18 cellular contexts compared by ENCODE assay signal in genomic region chr15:46266691-46267090, GRCh38.
"Had no signal": no experiment of that assay in that cellular context is flagged by ENCODE, and none has a peak within 500 bp of the region (broad histone marks: within the 10 kb centered on the region; RNA-seq: fewer than 3 reads in every experiment).

No MANE protein-coding gene starts in this region.

- H3K27me3 ChIP-seq: colonic mucosa, foreskin keratinocyte had no signal

- H3K27me3 Mint-ChIP-seq: activated naive CD8-positive, alpha-beta T cell treated with anti-CD3 and anti-CD28 coated beads for 36 hours had no signal

- H3K4me1 Mint-ChIP-seq: activated CD4-positive, alpha-beta T cell treated with anti-CD3 and anti-CD28 coated beads for 36 hours; activated naive CD8-positive, alpha-beta T cell treated with anti-CD3 and anti-CD28 coated beads for 36 hours had no signal

- H3K27ac ChIP-seq: colonic mucosa, foreskin keratinocyte, parathyroid adenoma had no signal

- H3K9ac ChIP-seq: parathyroid adenoma had no signal

- H3K9me3 Mint-ChIP-seq: nephron had no signal

- ATAC-seq: activated CD4-positive, alpha-beta T cell treated with anti-CD3 and anti-CD28 coated beads for 36 hours; foreskin keratinocyte; left lobe of liver had no signal

- H3K36me3 Mint-ChIP-seq: activated naive CD8-positive, alpha-beta T cell treated with anti-CD3 and anti-CD28 coated beads for 36 hours had no signal

- FAIRE-seq: keratinocyte had no signal

- H3K79me2 ChIP-seq: parathyroid adenoma had no signal

- H3K36me3 ChIP-seq: colonic mucosa had no signal

- H2AFZ ChIP-seq: parathyroid adenoma had no signal

- DNase-seq: activated CD4-positive, alpha-beta T cell treated with anti-CD3 and anti-CD28 coated beads for 36 hours; activated CD4-positive, alpha-beta T cell treated with anti-CD3 and anti-CD28 coated beads, Interleukin-2, amount 50 U/mL, for 48 hours; activated gamma-delta T cell treated with Interleukin-2 at 50 U/mL for 16 hours; activated naive CD8-positive, alpha-beta T cell treated with anti-CD3 and anti-CD28 coated beads for 36 hours; activated T-cell treated with anti-CD3 and anti-CD28 coated beads for 4 hours; amygdala; colonic mucosa; foreskin keratinocyte; midbrain; stimulated activated CD4-positive, alpha-beta T cell treated with anti-CD3 and anti-CD28 coated beads, Interleukin-12 subunit alpha, Interleukin-12 subunit beta, amount 100 ng/mL, for 4 hours; stimulated activated CD4-positive, alpha-beta T cell treated with anti-CD3 and anti-CD28 coated beads, Interleukin-1b, Interleukin-23, amount 100 ng/mL, for 48 hours; stimulated activated CD8-positive, alpha-beta memory T cell treated with anti-CD3 and anti-CD28 coated beads, Interleukin-4, amount 100 ng/mL, for 48 hours; stimulated activated naive CD4-positive, alpha-beta T cell had no signal

- H3K27ac Mint-ChIP-seq: activated CD4-positive, alpha-beta T cell treated with anti-CD3 and anti-CD28 coated beads for 36 hours; activated naive CD8-positive, alpha-beta T cell treated with anti-CD3 and anti-CD28 coated beads for 36 hours; activated T-helper 1 cell treated with anti-CD3 and anti-CD28 coated beads, Interleukin-12 subunit alpha, Interleukin-12 subunit beta, Interleukin-2, Interleukin-4 antibody, amounts not matched to agents 30 ng/mL and 10 ng/mL and 1 ng/mL, durations not matched to agents 14 hours and 24 hours and 36 hours; nephron had no signal

- H3K4me1 ChIP-seq: colonic mucosa, foreskin keratinocyte, parathyroid adenoma had no signal

- H3K9me3 ChIP-seq: colonic mucosa had no signal

- H3K4me3 Mint-ChIP-seq: activated CD4-positive, alpha-beta T cell treated with anti-CD3 and anti-CD28 coated beads for 36 hours; activated naive CD8-positive, alpha-beta T cell treated with anti-CD3 and anti-CD28 coated beads for 36 hours; activated T-helper 1 cell treated with anti-CD3 and anti-CD28 coated beads, Interleukin-12 subunit alpha, Interleukin-12 subunit beta, Interleukin-2, Interleukin-4 antibody, amounts not matched to agents 30 ng/mL and 10 ng/mL and 1 ng/mL, durations not matched to agents 14 hours and 24 hours and 36 hours; nephron had no signal

- H3K4me3 ChIP-seq: colonic mucosa had no signal
